In the genomic region with DNA sequence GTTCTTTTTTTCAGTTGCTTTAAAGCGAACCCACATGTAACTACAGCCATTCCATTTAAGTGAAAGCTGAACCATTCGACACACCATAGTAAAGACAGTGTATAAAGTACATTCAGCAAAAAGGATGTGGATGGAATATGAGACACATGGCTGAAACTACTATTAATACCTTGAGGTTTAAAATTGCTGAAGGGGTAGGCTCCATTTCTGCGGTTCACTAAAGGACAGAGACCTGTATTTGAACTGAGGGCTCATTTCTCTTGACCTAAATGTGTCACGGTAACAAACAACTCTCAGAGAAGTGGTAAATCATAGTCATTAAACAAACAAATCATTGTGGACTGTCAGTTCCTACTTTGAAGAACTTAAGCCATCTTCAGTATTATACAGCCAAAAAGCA, we compare ENCODE assay signal across 23 cellular contexts.
"Had no signal": no experiment of that assay in that cellular context is flagged by ENCODE, and none has a peak within 500 bp of the region (broad histone marks: within the 10 kb centered on the region; RNA-seq: fewer than 3 reads in every experiment).

No MANE protein-coding gene starts in this region.

- H3K4me1 ChIP-seq: heart right ventricle, left lung, lower lobe of right lung, stomach, thyroid gland, upper lobe of right lung had no signal

- H3K27ac ChIP-seq: heart right ventricle, left lung, lower lobe of right lung, stomach, thyroid gland, upper lobe of right lung had no signal

- H3K27me3 ChIP-seq: left lung, stomach, thyroid gland, upper lobe of right lung had no signal

- DNase-seq: activated CD4-positive, alpha-beta T cell treated with anti-CD3 and anti-CD28 coated beads for 36 hours; activated CD4-positive, alpha-beta T cell treated with anti-CD3 and anti-CD28 coated beads, Interleukin-2, amount 50 U/mL, for 4 hours; activated CD4-positive, CD25-positive, alpha-beta regulatory T cell; activated naive CD4-positive, alpha-beta T cell; activated T-cell treated with anti-CD3 and anti-CD28 coated beads for 4 hours; activated T-cell treated with anti-CD3 and anti-CD28 coated beads, Interleukin-2, amount 50 U/mL, for 72 hours; anterior cingulate cortex; endodermal cell; foreskin fibroblast; heart right ventricle; kidney glomerular epithelial cell; left lung; lower lobe of right lung; mesendoderm; natural killer cell; right cardiac atrium; stimulated activated CD4-positive, alpha-beta T cell treated with anti-CD3 and anti-CD28 coated beads, Interleukin-15, amount 100 ng/mL, for 24 hours; stimulated activated CD4-positive, alpha-beta T cell treated with anti-CD3 and anti-CD28 coated beads, Interleukin-2, amount 100 ng/mL, for 24 hours; stimulated activated naive B cell treated with anti-CD40 and anti-IgM and Interleukin-4, amounts not matched to agents 10 μg/mL and 1 μg/mL and 100 μg/mL, for 72 hours; stomach; thyroid gland; upper lobe of right lung had no signal

- H3K36me3 ChIP-seq: heart right ventricle, left lung, lower lobe of right lung, stomach, thyroid gland, upper lobe of right lung had no signal

- H3K9me3 ChIP-seq: heart right ventricle, left lung, lower lobe of right lung, stomach, thyroid gland, upper lobe of right lung had no signal

- H3K4me3 ChIP-seq: heart right ventricle, left lung, lower lobe of right lung, stomach, thyroid gland, upper lobe of right lung had no signal

- ATAC-seq: activated CD4-positive, alpha-beta T cell treated with anti-CD3 and anti-CD28 coated beads for 36 hours; activated T-cell treated with anti-CD3 and anti-CD28 coated beads, Interleukin-2, amount 50 U/mL, for 72 hours; esophagus mucosa; heart right ventricle; left lung; lower lobe of right lung; natural killer cell; right cardiac atrium; stimulated activated naive B cell treated with anti-CD40 and anti-IgM and Interleukin-4, amounts not matched to agents 10 μg/mL and 1 μg/mL and 100 μg/mL, for 72 hours; upper lobe of right lung had no signal
